ENCODE assay signal across 1 cellular context in the genomic region with DNA sequence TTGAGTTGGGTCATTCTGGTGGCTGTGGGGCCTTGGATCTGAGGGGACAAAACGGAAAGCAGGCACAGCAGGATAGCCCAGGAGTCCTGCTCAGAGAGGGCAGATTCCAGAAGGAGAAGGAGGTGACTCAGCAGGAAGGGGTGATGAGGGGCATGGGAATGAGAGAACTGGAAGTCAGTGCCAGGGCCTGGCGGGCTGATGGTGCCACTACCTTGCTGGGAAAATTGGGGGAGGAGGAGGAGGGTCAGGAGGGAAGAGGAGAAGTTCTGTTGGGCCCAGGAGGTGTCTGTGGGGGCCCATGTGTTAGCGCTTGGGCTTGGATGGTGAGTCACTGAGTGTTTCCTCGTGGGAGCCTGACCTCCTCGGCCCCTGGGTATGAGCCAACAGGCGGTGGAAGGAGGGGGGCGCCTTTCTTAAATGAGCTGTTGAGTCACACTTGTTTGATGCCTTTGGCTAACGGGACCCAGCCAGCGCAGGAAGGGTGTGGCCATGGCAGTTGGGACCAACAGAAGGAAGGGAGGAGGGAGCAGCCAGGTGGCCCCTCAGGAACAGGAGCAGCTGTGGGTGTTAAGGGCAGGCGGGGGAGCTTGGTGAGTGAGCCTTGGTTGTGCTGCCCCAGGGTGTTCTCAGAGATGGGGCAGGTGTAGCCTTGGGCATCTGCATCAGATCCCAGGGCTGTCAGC.
TF ChIP-seq lines count a peak whose summit lies in the region.

No MANE protein-coding gene starts in this region.

TF ChIP-seq in GM23338, 12 proteins besides CTCF, POLR2A, EP300 and RAD21 (continued from another document):
- TF ChIP-seq, protein P1, sequence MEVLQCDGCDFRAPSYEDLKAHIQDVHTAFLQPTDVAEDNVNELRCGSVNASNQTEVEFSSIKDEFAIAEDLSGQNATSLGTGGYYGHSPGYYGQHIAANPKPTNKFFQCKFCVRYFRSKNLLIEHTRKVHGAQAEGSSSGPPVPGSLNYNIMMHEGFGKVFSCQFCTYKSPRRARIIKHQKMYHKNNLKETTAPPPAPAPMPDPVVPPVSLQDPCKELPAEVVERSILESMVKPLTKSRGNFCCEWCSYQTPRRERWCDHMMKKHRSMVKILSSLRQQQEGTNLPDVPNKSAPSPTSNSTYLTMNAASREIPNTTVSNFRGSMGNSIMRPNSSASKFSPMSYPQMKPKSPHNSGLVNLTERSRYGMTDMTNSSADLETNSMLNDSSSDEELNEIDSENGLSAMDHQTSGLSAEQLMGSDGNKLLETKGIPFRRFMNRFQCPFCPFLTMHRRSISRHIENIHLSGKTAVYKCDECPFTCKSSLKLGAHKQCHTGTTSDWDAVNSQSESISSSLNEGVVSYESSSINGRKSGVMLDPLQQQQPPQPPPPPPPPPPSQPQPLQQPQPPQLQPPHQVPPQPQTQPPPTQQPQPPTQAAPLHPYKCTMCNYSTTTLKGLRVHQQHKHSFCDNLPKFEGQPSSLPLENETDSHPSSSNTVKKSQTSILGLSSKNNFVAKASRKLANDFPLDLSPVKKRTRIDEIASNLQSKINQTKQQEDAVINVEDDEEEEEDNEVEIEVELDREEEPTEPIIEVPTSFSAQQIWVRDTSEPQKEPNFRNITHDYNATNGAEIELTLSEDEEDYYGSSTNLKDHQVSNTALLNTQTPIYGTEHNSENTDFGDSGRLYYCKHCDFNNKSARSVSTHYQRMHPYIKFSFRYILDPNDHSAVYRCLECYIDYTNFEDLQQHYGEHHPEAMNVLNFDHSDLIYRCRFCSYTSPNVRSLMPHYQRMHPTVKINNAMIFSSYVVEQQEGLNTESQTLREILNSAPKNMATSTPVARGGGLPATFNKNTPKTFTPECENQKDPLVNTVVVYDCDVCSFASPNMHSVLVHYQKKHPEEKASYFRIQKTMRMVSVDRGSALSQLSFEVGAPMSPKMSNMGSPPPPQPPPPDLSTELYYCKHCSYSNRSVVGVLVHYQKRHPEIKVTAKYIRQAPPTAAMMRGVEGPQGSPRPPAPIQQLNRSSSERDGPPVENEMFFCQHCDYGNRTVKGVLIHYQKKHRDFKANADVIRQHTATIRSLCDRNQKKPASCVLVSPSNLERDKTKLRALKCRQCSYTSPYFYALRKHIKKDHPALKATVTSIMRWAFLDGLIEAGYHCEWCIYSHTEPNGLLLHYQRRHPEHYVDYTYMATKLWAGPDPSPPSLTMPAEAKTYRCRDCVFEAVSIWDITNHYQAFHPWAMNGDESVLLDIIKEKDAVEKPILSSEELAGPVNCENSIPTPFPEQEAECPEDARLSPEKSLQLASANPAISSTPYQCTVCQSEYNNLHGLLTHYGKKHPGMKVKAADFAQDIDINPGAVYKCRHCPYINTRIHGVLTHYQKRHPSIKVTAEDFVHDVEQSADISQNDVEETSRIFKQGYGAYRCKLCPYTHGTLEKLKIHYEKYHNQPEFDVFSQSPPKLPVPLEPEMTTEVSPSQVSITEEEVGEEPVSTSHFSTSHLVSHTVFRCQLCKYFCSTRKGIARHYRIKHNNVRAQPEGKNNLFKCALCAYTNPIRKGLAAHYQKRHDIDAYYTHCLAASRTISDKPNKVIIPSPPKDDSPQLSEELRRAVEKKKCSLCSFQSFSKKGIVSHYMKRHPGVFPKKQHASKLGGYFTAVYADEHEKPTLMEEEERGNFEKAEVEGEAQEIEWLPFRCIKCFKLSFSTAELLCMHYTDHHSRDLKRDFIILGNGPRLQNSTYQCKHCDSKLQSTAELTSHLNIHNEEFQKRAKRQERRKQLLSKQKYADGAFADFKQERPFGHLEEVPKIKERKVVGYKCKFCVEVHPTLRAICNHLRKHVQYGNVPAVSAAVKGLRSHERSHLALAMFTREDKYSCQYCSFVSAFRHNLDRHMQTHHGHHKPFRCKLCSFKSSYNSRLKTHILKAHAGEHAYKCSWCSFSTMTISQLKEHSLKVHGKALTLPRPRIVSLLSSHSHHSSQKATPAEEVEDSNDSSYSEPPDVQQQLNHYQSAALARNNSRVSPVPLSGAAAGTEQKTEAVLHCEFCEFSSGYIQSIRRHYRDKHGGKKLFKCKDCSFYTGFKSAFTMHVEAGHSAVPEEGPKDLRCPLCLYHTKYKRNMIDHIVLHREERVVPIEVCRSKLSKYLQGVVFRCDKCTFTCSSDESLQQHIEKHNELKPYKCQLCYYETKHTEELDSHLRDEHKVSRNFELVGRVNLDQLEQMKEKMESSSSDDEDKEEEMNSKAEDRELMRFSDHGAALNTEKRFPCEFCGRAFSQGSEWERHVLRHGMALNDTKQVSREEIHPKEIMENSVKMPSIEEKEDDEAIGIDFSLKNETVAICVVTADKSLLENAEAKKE (CRISPR knock-in tag; IDR thresholded peaks at IDR 0.05): no peak
- TF ChIP-seq, protein P2, sequence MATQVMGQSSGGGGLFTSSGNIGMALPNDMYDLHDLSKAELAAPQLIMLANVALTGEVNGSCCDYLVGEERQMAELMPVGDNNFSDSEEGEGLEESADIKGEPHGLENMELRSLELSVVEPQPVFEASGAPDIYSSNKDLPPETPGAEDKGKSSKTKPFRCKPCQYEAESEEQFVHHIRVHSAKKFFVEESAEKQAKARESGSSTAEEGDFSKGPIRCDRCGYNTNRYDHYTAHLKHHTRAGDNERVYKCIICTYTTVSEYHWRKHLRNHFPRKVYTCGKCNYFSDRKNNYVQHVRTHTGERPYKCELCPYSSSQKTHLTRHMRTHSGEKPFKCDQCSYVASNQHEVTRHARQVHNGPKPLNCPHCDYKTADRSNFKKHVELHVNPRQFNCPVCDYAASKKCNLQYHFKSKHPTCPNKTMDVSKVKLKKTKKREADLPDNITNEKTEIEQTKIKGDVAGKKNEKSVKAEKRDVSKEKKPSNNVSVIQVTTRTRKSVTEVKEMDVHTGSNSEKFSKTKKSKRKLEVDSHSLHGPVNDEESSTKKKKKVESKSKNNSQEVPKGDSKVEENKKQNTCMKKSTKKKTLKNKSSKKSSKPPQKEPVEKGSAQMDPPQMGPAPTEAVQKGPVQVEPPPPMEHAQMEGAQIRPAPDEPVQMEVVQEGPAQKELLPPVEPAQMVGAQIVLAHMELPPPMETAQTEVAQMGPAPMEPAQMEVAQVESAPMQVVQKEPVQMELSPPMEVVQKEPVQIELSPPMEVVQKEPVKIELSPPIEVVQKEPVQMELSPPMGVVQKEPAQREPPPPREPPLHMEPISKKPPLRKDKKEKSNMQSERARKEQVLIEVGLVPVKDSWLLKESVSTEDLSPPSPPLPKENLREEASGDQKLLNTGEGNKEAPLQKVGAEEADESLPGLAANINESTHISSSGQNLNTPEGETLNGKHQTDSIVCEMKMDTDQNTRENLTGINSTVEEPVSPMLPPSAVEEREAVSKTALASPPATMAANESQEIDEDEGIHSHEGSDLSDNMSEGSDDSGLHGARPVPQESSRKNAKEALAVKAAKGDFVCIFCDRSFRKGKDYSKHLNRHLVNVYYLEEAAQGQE (IDR thresholded peaks at IDR 0.05; ENCODE audit: unreplicated experiment): no peak
TF ChIP-seq in GM23338: peak in this region for 0.
